Comparison of ENCODE assay signal across 15 cellular contexts in genomic region chr13:74466015-74466414, GRCh38.
A peak's percentile ranks its signal among the peaks of the same experiment; 100 is the strongest.
DNase-seq lines count a peak whose midpoint lies in the region; ATAC-seq and TF ChIP-seq lines count a peak whose summit lies in the region.
"Had no signal": no experiment of that assay in that cellular context is flagged by ENCODE, and none has a peak within 500 bp of the region (broad histone marks: within the 10 kb centered on the region; RNA-seq: fewer than 3 reads in every experiment).

No MANE protein-coding gene starts in this region.

- H3K4me3 Mint-ChIP-seq in brain (no peak overlapping the region), glutamatergic neuron (ENCODE audit: unreplicated experiment) (no peak overlapping the region), neural crest cell (no peak overlapping the region)
- H3K4me3 Mint-ChIP-seq: CD14-positive monocyte; CD8-positive, alpha-beta T cell; H9 had no signal

- H3K9me3 Mint-ChIP-seq in brain: no peaks in the 10 kb centered on the region
- peaks cover 4% of the 10 kb centered on the region for H3K9me3 Mint-ChIP-seq in glutamatergic neuron (ENCODE audit: unreplicated experiment)
- peaks cover 2% of the 10 kb centered on the region for H3K9me3 Mint-ChIP-seq in neural crest cell
- H3K9me3 Mint-ChIP-seq: CD8-positive, alpha-beta T cell; H9 had no signal

- H3K27me3 Mint-ChIP-seq in brain: no peaks in the 10 kb centered on the region
- peaks cover 2% of the 10 kb centered on the region for H3K27me3 Mint-ChIP-seq in glutamatergic neuron (ENCODE audit: unreplicated experiment)
- no peaks in the 10 kb centered on the region for H3K27me3 Mint-ChIP-seq in neural crest cell (ENCODE audit: low read depth)

- H3K4me1 Mint-ChIP-seq in brain (peaks cover 46% of the 10 kb centered on the region), glutamatergic neuron (ENCODE audit: low read depth, unreplicated experiment) (peaks cover 18% of the 10 kb centered on the region), neural crest cell (peaks cover 14% of the 10 kb centered on the region)
- H3K4me1 Mint-ChIP-seq: CD14-positive monocyte had no signal

- no peak for TF ChIP-seq CTCF in brain (conservative IDR thresholded peaks at IDR 0.05)
- no peak for TF ChIP-seq CTCF in glutamatergic neuron (IDR thresholded peaks at IDR 0.05; ENCODE audit: partially characterized antibody, unreplicated experiment)
- no peak for TF ChIP-seq CTCF in neural crest cell (conservative IDR thresholded peaks at IDR 0.05)

- DNase-seq in NCI-H146 (lab: John Stamatoyannopoulos, UW) (peak; percentile 37), NCI-H146 treated with DMSO at 0.1 percent for 48 hours (lab: John Stamatoyannopoulos, UW; ENCODE audit: unreplicated experiment) (no peak), glutamatergic neuron (no peak), neural crest cell (ENCODE audit: low read depth, low spot score) (no peak), SHP77 (lab: John Stamatoyannopoulos, UW) (no peak), dermis blood vessel endothelial cell (no peak)
- DNase-seq: CD8-positive, alpha-beta T cell; DMS153; DMS79 treated with DMSO at 0.1 percent for 48 hours; EL; GOT3 had no signal

- H3K36me3 Mint-ChIP-seq in brain (no peaks in the 10 kb centered on the region), glutamatergic neuron (ENCODE audit: unreplicated experiment) (no peaks in the 10 kb centered on the region), neural crest cell (ENCODE audit: low read depth) (no peaks in the 10 kb centered on the region)
- H3K36me3 Mint-ChIP-seq: CD14-positive monocyte; CD8-positive, alpha-beta T cell had no signal

- no peak for ATAC-seq in HG03354 (IDR thresholded peaks at IDR 0.05; ENCODE audit: poor library complexity, severe bottlenecking, unreplicated experiment)
- ATAC-seq: CD8-positive, alpha-beta T cell had no signal

- H3K27ac Mint-ChIP-seq in brain (peak overlapping the region in 3 of 5 experiments; percentile 74 to 78 (median 76)), glutamatergic neuron (ENCODE audit: unreplicated experiment) (peak overlapping the region; percentile 65), neural crest cell (ENCODE audit: unreplicated experiment) (peak overlapping the region; percentile 90)
- H3K27ac Mint-ChIP-seq: CD14-positive monocyte; CD8-positive, alpha-beta T cell had no signal
